8 cellular contexts compared by ENCODE assay signal in the genomic region with DNA sequence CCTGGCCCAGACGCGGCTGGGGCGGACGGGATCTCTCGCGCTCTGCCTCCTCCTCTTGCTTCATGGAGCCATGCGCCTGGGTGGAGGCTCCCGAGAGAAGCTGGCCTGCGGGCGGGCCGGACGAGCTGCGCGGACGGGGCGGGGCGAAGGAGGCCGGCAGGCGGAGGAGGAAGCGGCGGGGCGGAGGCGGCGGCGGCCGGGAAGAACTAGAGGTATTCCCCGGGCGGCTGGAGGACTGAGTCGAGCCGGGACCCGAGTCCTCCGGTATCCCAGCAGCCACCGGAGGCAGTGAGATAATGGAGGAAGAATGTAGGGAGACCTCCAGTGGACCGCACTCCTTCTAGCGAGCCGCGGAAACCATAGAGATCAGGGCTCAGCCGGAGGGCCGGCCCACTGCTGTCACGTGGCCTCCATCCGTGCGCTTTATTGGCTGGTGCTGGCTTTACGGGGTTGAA. TPM values are rescaled to one million over a fixed set of nuclear protein-coding genes. Genes with fewer than 3 reads are reported as not detected.
A peak's percentile ranks its signal among the peaks of the same experiment; 100 is the strongest.
DNase-seq lines count a peak whose midpoint lies in the region; ATAC-seq and TF ChIP-seq lines count a peak whose summit lies in the region.
"Not testable (repeated sequence)": the region's sequence is repeated elsewhere in the genome, so short reads cannot be mapped to it uniquely, and the experiment has no call there.

No MANE protein-coding gene starts in this region.

- H3K36me3 ChIP-seq in IMR-90 (ENCODE audit: control insufficient read depth, insufficient read depth, low read length); PC-9 (ENCODE audit: low read depth): not testable (repeated sequence)

- H2BK20ac ChIP-seq in IMR-90 (ENCODE audit: low read depth, low read length): not testable (repeated sequence)

- not testable (repeated sequence) for H3K4me2 ChIP-seq in IMR-90 (ENCODE audit: low read depth, low read length); PC-9

- not testable (repeated sequence) for H3K56ac ChIP-seq in IMR-90 (ENCODE audit: extremely low read depth, insufficient read depth, low read length)

- H2BK15ac ChIP-seq in IMR-90 (ENCODE audit: low read depth, low read length): not testable (repeated sequence)

- H2AFZ ChIP-seq in IMR-90 (replicated peaks; ENCODE audit: low read length, poor library complexity); PC-9: not testable (repeated sequence)

- POLR2A ChIA-PET in IMR-90 (lab: Charles Lee; ENCODE audit: unreplicated experiment); PC-9 (lab: Charles Lee; ENCODE audit: unreplicated experiment): not testable (repeated sequence)

- H3K27me3 ChIP-seq in IMR-90 (ENCODE audit: control insufficient read depth, insufficient read depth, low read length); PC-9 (ENCODE audit: insufficient read depth, low read depth): not testable (repeated sequence)

- not testable (repeated sequence) for H3K9me3 ChIP-seq in IMR-90 (ENCODE audit: control insufficient read depth, insufficient read depth, low read length); PC-9 (ENCODE audit: insufficient read depth, low read depth)

- not testable (repeated sequence) for TF ChIP-seq CTCF in IMR-90 (conservative IDR thresholded peaks at IDR 0.05; ENCODE audit: low read depth, low read length); PC-9 (conservative IDR thresholded peaks at IDR 0.05)

- H3K18ac ChIP-seq in IMR-90 (ENCODE audit: low read depth, low read length): not testable (repeated sequence)

- BruUV-seq in IMR-90 (replicated peaks; lab: Mats Ljungman, UMichigan); PC-9 (replicated peaks; lab: Mats Ljungman, UMichigan): not testable (repeated sequence)

- H3K9me2 ChIP-seq in PC-9 (ENCODE audit: insufficient read depth): not testable (repeated sequence)

- not testable (repeated sequence) for H2AK5ac ChIP-seq in IMR-90 (ENCODE audit: low read depth, low read length)

- peak overlapping the region; percentile 82 for H2BK5ac ChIP-seq in IMR-90 (ENCODE audit: low read depth, low read length, poor library complexity, severe bottlenecking)

- not testable (repeated sequence) for H4K20me1 ChIP-seq in IMR-90 (ENCODE audit: insufficient read depth, low read length); PC-9 (ENCODE audit: insufficient read depth)

- peak overlapping the region; percentile 72 for H3K9ac ChIP-seq in IMR-90 (ENCODE audit: low read depth, low read length)

- dilution Hi-C loops in IMR-90 (cut with HindIII; ENCODE audit: low sequenced_read_pairs, unreplicated experiment): not testable (repeated sequence)

- H3K79me2 ChIP-seq in PC-9 (ENCODE audit: low read depth): peaks cover 24% of the 10 kb centered on the region

- peak; percentile 52; the same call in 1 of the 2 replicates for TF ChIP-seq POLR2A in IMR-90 (IDR thresholded peaks at IDR 0.05; ENCODE audit: low read depth, low read length)
- peak; percentile 71 for TF ChIP-seq POLR2A in erythroblast (IDR thresholded peaks at IDR 0.05; ENCODE audit: low read length)

- DNase-seq in DMS153 (lab: John Stamatoyannopoulos, UW) (peak; percentile 88), IMR-90 (peak; percentile 92), PC-9 (peak; percentile 69 to 82), erythroblast (lab: John Stamatoyannopoulos, UW) (peak; percentile 82 to 89), mucosa of gallbladder (ENCODE audit: low spot score) (peak; percentile 91)
- peak; percentile 84 for DNase-seq in activated T-cell treated with anti-CD3 and anti-CD28 coated beads, Interleukin-2, amount 50 U/mL, for 1 hour
- peak; percentile 67 to 73 for DNase-seq in stimulated activated CD8-positive, alpha-beta memory T cell treated with anti-CD3 and anti-CD28 coated beads, Interleukin-2, amount 100 ng/mL, for 48 hours (ENCODE audit: low read depth in 2 of 2)

- not testable (repeated sequence) for H3K79me1 ChIP-seq in IMR-90 (ENCODE audit: low read depth in 1 of 2, low read length in 2 of 2)

- not testable (repeated sequence) for H4K8ac ChIP-seq in IMR-90 (ENCODE audit: low read depth in 2 of 2, low read length in 2 of 2)

- not testable (repeated sequence) for H3F3A ChIP-seq in PC-9 (ENCODE audit: insufficient read depth, low read depth)

- H4K5ac ChIP-seq in IMR-90 (ENCODE audit: low read depth, low read length): peak overlapping the region; percentile 58; the same call in 1 of the 2 replicates

- H3K4ac ChIP-seq in IMR-90 (ENCODE audit: low read depth, low read length): not testable (repeated sequence)

- WGBS in IMR-90 (ENCODE audit: extremely low coverage in 2 of 2, insufficient read length in 1 of 2), 2 experiments: 0% methylated on average over 5 of the region's 43 CpGs; no CpG with 5 or more reads in 1 of the 2 experiments

- H3K4me3 ChIP-seq in IMR-90 (ENCODE audit: insufficient read depth, low read depth, low read length): peak overlapping the region; percentile 81
- peak overlapping the region; percentile 45; the same call in 1 of the 2 replicates for H3K4me3 ChIP-seq in PC-9

- H3K14ac ChIP-seq in IMR-90 (replicated peaks; ENCODE audit: low read depth, low read length): not testable (repeated sequence)

- not testable (repeated sequence) for H3K23ac ChIP-seq in IMR-90 (ENCODE audit: low read depth, low read length)

- in situ Hi-C loops in IMR-90 (cut with MboI; ENCODE audit: low sequenced_read_pairs): not testable (repeated sequence)

- TF ChIP-seq RAD21 in IMR-90 (IDR thresholded peaks at IDR 0.05; ENCODE audit: low read length): not testable (repeated sequence)

- not testable (repeated sequence) for H4K91ac ChIP-seq in IMR-90 (ENCODE audit: insufficient read depth, low read depth, low read length)

- H2AK9ac ChIP-seq in IMR-90 (replicated peaks; ENCODE audit: low read depth, low read length, poor library complexity): not testable (repeated sequence)

- CTCF ChIA-PET in IMR-90 (lab: Yijun Ruan, JAX): not testable (repeated sequence)
- CTCF ChIA-PET in PC-9 (lab: Charles Lee): interaction anchor here (0.6 kb wide), 1 partner anchor 943 kb away, joined by 3 read pairs; no protein-coding TSS in a partner anchor

- not testable (repeated sequence) for H3K9me1 ChIP-seq in IMR-90 (ENCODE audit: insufficient read depth, low read length)

- ATAC-seq in GM21619 (IDR thresholded peaks at IDR 0.05; ENCODE audit: unreplicated experiment) (peak; percentile 85), IMR-90 (ENCODE audit: low read depth) (peak; percentile 84)

- not testable (repeated sequence) for H3K4me1 ChIP-seq in IMR-90 (ENCODE audit: control insufficient read depth, insufficient read depth, low read length); PC-9 (replicated peaks; ENCODE audit: insufficient read depth)

- H2BK120ac ChIP-seq in IMR-90 (ENCODE audit: low read depth, low read length): not testable (repeated sequence)

- H3K27ac ChIP-seq in IMR-90 (ENCODE audit: insufficient read depth, low read length): peak overlapping the region; percentile 66
- not testable (repeated sequence) for H3K27ac ChIP-seq in PC-9

- intact Hi-C loops in IMR-90 (cut with micrococcal nuclease): loop anchor here (5.0 kb wide), 1 partner anchor 165 kb away; no protein-coding TSS in a partner anchor
- intact Hi-C loops in PC-9 (cut with micrococcal nuclease; ENCODE audit: unreplicated experiment): not testable (repeated sequence)

TF ChIP-seq in IMR-90, 13 proteins besides CTCF, POLR2A, EP300 and RAD21:
- TF ChIP-seq CEBPB (IDR thresholded peaks at IDR 0.05; ENCODE audit: low read depth, low read length) (0 out of 2 replicates have a peak, but pooled peaks have one; percentile 9), MXI1 (IDR thresholded peaks at IDR 0.05; ENCODE audit: borderline replicate concordance, low read depth, low read length) (0 out of 2 replicates have a peak, but pooled peaks have one; percentile 60)

RNA-seq across cellular contexts. Expression of gene NUTM2D, which starts 15.3 kb away (rescaled TPM):
- 0.54 and 0.56 TPM in 2 replicates for total RNA-seq in IMR-90 (2012; rRNA removed)
- 1.8 and 1.9 TPM in 2 replicates for polyA plus RNA-seq in IMR-90 (2012; rRNA removed)
- 1.2 and 1.9 TPM in 2 replicates for polyA plus RNA-seq in IMR-90 (2012; cell fraction: cytosol; rRNA removed)
- 3.3 and 4.9 TPM in 2 replicates for polyA plus RNA-seq in IMR-90 (2012; cell fraction: nucleus; rRNA removed; ENCODE audit: low replicate concordance)
- total RNA-seq in PC-9 (2021): 1.1 and 1.9 TPM in 2 replicates
- total RNA-seq in mucosa of gallbladder: 7.2 TPM
